Comparison of ENCODE assay signal across 8 cellular contexts in the genomic region with DNA sequence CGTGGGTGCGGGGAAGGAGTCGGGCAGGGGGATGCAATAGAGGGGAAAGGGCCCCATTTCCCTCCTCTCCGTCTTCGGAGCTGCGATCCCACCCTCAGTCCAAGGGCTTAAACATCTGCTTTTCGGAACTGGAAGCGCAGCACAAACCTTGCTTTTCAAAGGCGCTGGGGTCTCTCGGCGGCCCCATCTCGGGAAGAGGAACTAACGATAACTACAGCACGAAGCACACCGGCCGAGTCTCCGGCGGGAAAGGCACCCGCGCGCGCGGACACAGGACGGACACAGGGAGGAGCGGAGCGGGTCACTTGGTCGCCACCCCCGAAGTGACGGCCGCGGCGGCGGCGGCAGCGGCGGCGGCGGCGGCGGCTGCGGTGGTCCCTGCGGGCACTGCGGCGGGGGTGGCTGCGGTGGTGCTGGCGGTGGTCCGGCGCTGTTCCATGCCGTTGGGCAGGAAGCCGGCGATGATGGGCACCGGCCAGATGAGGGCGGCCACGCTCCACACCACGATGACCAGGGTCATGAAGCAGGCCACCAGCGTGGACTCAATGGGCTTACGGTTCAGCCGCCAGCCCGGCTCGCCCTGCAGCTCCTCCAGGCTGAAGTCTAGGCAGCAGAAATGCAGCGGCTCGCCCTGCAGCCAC. TPM values are rescaled to one million over a fixed set of nuclear protein-coding genes. Genes with fewer than 3 reads are reported as not detected.
A peak's percentile ranks its signal among the peaks of the same experiment; 100 is the strongest.
DNase-seq lines count a peak whose midpoint lies in the region; ATAC-seq and TF ChIP-seq lines count a peak whose summit lies in the region.

No MANE protein-coding gene starts in this region.

- intact Hi-C loops in esophagus squamous epithelium (cut with DNase I), result loop anchor here (10.0 kb wide), 1 partner anchor 270 kb away; no protein-coding TSS in a partner anchor
- intact Hi-C loops in mucosa of descending colon (cut with DNase I, micrococcal nuclease), result loop anchor here (10.0 kb wide), 2 partner anchors 270 to 440 kb away; no protein-coding TSS in a partner anchor
- intact Hi-C loops in transverse colon (cut with DNase I; ENCODE audit: low total_unique reads), result no loop called here

- WGBS in esophagus squamous epithelium, 2 donors, result 3 to 10% methylated on average over 9 to 19 of the region's 62 CpGs
- 3 to 9% methylated on average over 4 to 26 of the region's 62 CpGs for WGBS in transverse colon (ENCODE audit: low coverage in 1 of 2), 2 donors

- peak overlapping the region; percentile 45 for H3K4me3 ChIP-seq in HAP-1
- H3K4me3 ChIP-seq in esophagus squamous epithelium, result peak overlapping the region; percentile 37 to 82 (median 56)
- H3K4me3 ChIP-seq in mucosa of descending colon, result peak overlapping the region; percentile 17
- H3K4me3 ChIP-seq in transverse colon, result peak overlapping the region; percentile 23 to 70 (median 61)

- TF ChIP-seq CTCF in esophagus squamous epithelium (IDR thresholded peaks at IDR 0.05) (peak in 4 of 6 experiments; percentile 26 to 55 (median 40)), mucosa of descending colon (IDR thresholded peaks at IDR 0.05) (peak; percentile 24), transverse colon (IDR thresholded peaks at IDR 0.05) (peak; percentile 24 to 39 (median 32))

- H3K36me3 ChIP-seq in HAP-1 (replicated peaks), result no peaks in the 10 kb centered on the region
- no peaks in the 10 kb centered on the region for H3K36me3 ChIP-seq in esophagus squamous epithelium
- H3K36me3 ChIP-seq in mucosa of descending colon (ENCODE audit: low read depth), result no peaks in the 10 kb centered on the region
- no peaks in the 10 kb centered on the region for H3K36me3 ChIP-seq in transverse colon

- in situ Hi-C loops in HAP-1 (cut with MboI; ENCODE audit: low sequenced_read_pairs) (loop anchor here (10.0 to 25.0 kb wide), 2 partner anchors 270 to 437 kb away; no protein-coding TSS in a partner anchor), transverse colon (cut with MboI; ENCODE audit: low pct_ligation_motif_present in 1 of 4, low pct_unique_long_range_greater_than_20kb in 1 of 4, low sequenced_read_pairs in 3 of 4) (loop anchor here in 3 of 4 donors (10.0 to 25.0 kb wide), 3 partner anchors 270 to 437 kb away; no protein-coding TSS in a partner anchor)

- DNase-seq in NCI-H446 (lab: John Stamatoyannopoulos, UW) (peak; percentile 13 to 60), NCI-H446 treated with DMSO at 0.1 percent for 48 hours (lab: John Stamatoyannopoulos, UW) (no peak), HAP-1 (ENCODE audit: low spot score in 2 of 2) (peak; percentile 50 to 83), NCI-H1105 treated with DMSO at 0.1 percent for 48 hours (lab: John Stamatoyannopoulos, UW) (peak; percentile 27), esophagus squamous epithelium (lab: John Stamatoyannopoulos, UW) (no peak), mucosa of descending colon (peak; percentile 77 to 82 (median 81)), transverse colon (peak; percentile 74)
- peak; percentile 39 to 50 for DNase-seq in activated CD4-positive, alpha-beta T cell treated with anti-CD3 and anti-CD28 coated beads, Interleukin-2, amount 50 U/mL, for 48 hours

- peak; percentile 77 for ATAC-seq in mucosa of descending colon

- no peak for TF ChIP-seq EP300 in transverse colon (IDR thresholded peaks at IDR 0.05; ENCODE audit: low read depth)

- H3K9me3 ChIP-seq in HAP-1 (no peaks in the 10 kb centered on the region), esophagus squamous epithelium (no peaks in the 10 kb centered on the region), mucosa of descending colon (no peaks in the 10 kb centered on the region), transverse colon (no peaks in the 10 kb centered on the region)

- H3K27ac ChIP-seq in esophagus squamous epithelium (peak overlapping the region; percentile 18 to 84 (median 52)), transverse colon (peak overlapping the region in 3 of 4 donors; percentile 7 to 38 (median 7))

- H3K27me3 ChIP-seq in HAP-1 (ENCODE audit: low read depth) (no peaks in the 10 kb centered on the region), esophagus squamous epithelium (peaks cover 0 to 79% (median 6%) of the 10 kb centered on the region in 4 donors), transverse colon (peaks cover 60% of the 10 kb centered on the region)

- H3K4me1 ChIP-seq in HAP-1 (peaks cover 15% of the 10 kb centered on the region), esophagus squamous epithelium (peaks cover 6 to 38% (median 9%) of the 10 kb centered on the region in 3 donors), mucosa of descending colon (ENCODE audit: low read depth) (peaks cover 5% of the 10 kb centered on the region), transverse colon (peaks cover 0 to 17% (median 9%) of the 10 kb centered on the region in 4 donors)

- TF ChIP-seq POLR2A in esophagus squamous epithelium (IDR thresholded peaks at IDR 0.05) (no peak), transverse colon (IDR thresholded peaks at IDR 0.05) (no peak)

RNA-seq across cellular contexts. Expression of gene TMEM158, which starts 1.1 kb away (rescaled TPM):
- total RNA-seq in esophagus squamous epithelium, result 10 to 100 TPM in 1 of 4 donors, 1 to 10 TPM in 3; 1.8 to 14.7 (median 4.4) TPM
- total RNA-seq in mucosa of descending colon, result 10 to 100 TPM in 1 of 3 donors, 1 to 10 TPM in 2; 1.9 to 15.2 (median 6.1) TPM
- 10 to 100 TPM in 1 of 4 donors, 1 to 10 TPM in 1, under 1 TPM in 1, not detected in 1; 0.82 to 23.9 (median 1.7) TPM for total RNA-seq in transverse colon

Comparison
In these comparisons a context has a peak if more than half of its experiments do, and no peak if none do; other contexts are left out.
1. DNase-seq: peak in NCI-H446 (2 of 2), HAP-1 (2 of 2), NCI-H1105 treated with DMSO at 0.1 percent for 48 hours (single experiment), activated CD4-positive, alpha-beta T cell treated with anti-CD3 and anti-CD28 coated beads, Interleukin-2, amount 50 U/mL, for 48 hours (2 of 2), mucosa of descending colon (3 of 3) and transverse colon (single experiment); none in NCI-H446 treated with DMSO at 0.1 percent for 48 hours (single experiment) and esophagus squamous epithelium (single experiment).
2. Peak in every context shown above with its lines, with median percentiles within 50 percentile points of each other: H3K4me3 ChIP-seq and CTCF ChIP-seq.